1 cellular context compared by ENCODE assay signal in genomic region chr3:114056130-114057010, GRCh38.
TF ChIP-seq lines count a peak whose summit lies in the region.

CCDC191 (minus strand) TSS chr3:114056526; CDS start chr3:114056466, 60 bp downstream.
QTRT2 (plus strand) TSS chr3:114056737; CDS start chr3:114065258, 8,521 bp downstream.

TF ChIP-seq in HepG2, 621 proteins besides CTCF, POLR2A, EP300 and RAD21 (continued from another document):
- TF ChIP-seq POLR2AphosphoS2 (IDR thresholded peaks at IDR 0.05; ENCODE audit: low read depth, low read length) (no peak), ZBTB25 (CRISPR knock-in tag; IDR thresholded peaks at IDR 0.05) (0 out of 2 replicates have a peak, but pooled peaks have one; percentile 35), NFYB (CRISPR knock-in tag; IDR thresholded peaks at IDR 0.05) (peak; percentile 93), ZNF556 (CRISPR knock-in tag; IDR thresholded peaks at IDR 0.05; ENCODE audit: borderline replicate concordance) (peak; percentile 39; the same call in 1 of the 2 replicates), TARDBP (CRISPR knock-in tag; IDR thresholded peaks at IDR 0.05) (peak; percentile 71), E2F5 (CRISPR knock-in tag; conservative IDR thresholded peaks at IDR 0.05) (no peak), ZNF878 (CRISPR knock-in tag; IDR thresholded peaks at IDR 0.05) (no peak; the same call in 1 of the 2 replicates), EEA1 (CRISPR knock-in tag; IDR thresholded peaks at IDR 0.05; ENCODE audit: borderline replicate concordance) (no peak), ZBTB7B (CRISPR knock-in tag; IDR thresholded peaks at IDR 0.05) (no peak), FOXK2 (IDR thresholded peaks at IDR 0.05) (peak; percentile 54; the same call in 1 of the 2 replicates), NFE2L1 (CRISPR knock-in tag; IDR thresholded peaks at IDR 0.05; ENCODE audit: borderline replicate concordance) (no peak), SP5 (CRISPR knock-in tag; IDR thresholded peaks at IDR 0.05; ENCODE audit: borderline replicate concordance, low read depth) (0 out of 2 replicates have a peak, but pooled peaks have one; percentile 28), ZNF576 (CRISPR knock-in tag; IDR thresholded peaks at IDR 0.05) (no peak), KLF9 (CRISPR knock-in tag; IDR thresholded peaks at IDR 0.05; ENCODE audit: low read depth) (no peak), ZNF562 (CRISPR knock-in tag; IDR thresholded peaks at IDR 0.05; ENCODE audit: borderline replicate concordance) (no peak), KDM5A (IDR thresholded peaks at IDR 0.05; ENCODE audit: borderline replicate concordance, low read length) (peak; percentile 96), SSRP1 (CRISPR knock-in tag; IDR thresholded peaks at IDR 0.05) (no peak)
TF ChIP-seq in HepG2: peak in this region for 243.
